1 cellular context compared by ENCODE assay signal in the genomic region with DNA sequence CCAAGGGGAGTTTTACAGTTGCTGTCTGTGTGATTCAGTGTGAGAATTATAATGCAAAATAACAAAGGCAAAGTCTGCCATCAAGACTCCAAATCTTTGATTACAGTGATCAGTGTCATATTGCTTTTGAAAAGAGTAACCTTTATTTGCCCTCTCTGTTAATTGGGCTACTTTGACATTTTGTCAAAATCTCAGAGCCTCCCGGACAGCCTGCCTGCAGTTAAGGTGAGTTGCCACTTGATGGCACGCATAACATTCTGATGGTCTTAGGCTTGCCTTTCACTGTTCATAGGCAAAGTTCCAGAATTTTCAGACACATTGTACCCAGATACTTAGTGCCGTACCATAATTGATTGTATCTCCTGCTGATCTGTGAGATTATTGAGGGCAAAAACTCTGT.
TF ChIP-seq lines count a peak whose summit lies in the region.

No MANE protein-coding gene starts in this region.

TF ChIP-seq in HEK293, 187 proteins besides CTCF, POLR2A, EP300 and RAD21 (continued from another document):
- TF ChIP-seq, protein P1, sequence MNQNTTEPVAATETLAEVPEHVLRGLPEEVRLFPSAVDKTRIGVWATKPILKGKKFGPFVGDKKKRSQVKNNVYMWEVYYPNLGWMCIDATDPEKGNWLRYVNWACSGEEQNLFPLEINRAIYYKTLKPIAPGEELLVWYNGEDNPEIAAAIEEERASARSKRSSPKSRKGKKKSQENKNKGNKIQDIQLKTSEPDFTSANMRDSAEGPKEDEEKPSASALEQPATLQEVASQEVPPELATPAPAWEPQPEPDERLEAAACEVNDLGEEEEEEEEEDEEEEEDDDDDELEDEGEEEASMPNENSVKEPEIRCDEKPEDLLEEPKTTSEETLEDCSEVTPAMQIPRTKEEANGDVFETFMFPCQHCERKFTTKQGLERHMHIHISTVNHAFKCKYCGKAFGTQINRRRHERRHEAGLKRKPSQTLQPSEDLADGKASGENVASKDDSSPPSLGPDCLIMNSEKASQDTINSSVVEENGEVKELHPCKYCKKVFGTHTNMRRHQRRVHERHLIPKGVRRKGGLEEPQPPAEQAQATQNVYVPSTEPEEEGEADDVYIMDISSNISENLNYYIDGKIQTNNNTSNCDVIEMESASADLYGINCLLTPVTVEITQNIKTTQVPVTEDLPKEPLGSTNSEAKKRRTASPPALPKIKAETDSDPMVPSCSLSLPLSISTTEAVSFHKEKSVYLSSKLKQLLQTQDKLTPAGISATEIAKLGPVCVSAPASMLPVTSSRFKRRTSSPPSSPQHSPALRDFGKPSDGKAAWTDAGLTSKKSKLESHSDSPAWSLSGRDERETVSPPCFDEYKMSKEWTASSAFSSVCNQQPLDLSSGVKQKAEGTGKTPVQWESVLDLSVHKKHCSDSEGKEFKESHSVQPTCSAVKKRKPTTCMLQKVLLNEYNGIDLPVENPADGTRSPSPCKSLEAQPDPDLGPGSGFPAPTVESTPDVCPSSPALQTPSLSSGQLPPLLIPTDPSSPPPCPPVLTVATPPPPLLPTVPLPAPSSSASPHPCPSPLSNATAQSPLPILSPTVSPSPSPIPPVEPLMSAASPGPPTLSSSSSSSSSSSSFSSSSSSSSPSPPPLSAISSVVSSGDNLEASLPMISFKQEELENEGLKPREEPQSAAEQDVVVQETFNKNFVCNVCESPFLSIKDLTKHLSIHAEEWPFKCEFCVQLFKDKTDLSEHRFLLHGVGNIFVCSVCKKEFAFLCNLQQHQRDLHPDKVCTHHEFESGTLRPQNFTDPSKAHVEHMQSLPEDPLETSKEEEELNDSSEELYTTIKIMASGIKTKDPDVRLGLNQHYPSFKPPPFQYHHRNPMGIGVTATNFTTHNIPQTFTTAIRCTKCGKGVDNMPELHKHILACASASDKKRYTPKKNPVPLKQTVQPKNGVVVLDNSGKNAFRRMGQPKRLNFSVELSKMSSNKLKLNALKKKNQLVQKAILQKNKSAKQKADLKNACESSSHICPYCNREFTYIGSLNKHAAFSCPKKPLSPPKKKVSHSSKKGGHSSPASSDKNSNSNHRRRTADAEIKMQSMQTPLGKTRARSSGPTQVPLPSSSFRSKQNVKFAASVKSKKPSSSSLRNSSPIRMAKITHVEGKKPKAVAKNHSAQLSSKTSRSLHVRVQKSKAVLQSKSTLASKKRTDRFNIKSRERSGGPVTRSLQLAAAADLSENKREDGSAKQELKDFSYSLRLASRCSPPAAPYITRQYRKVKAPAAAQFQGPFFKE (tag by site-specific recombination; IDR thresholded peaks at IDR 0.05; ENCODE audit: borderline replicate concordance): no peak
- TF ChIP-seq ZNF433 (tag by site-specific recombination; IDR thresholded peaks at IDR 0.05; ENCODE audit: low read depth): no peak
